Comparison of ENCODE assay signal across 26 cellular contexts in the genomic region with DNA sequence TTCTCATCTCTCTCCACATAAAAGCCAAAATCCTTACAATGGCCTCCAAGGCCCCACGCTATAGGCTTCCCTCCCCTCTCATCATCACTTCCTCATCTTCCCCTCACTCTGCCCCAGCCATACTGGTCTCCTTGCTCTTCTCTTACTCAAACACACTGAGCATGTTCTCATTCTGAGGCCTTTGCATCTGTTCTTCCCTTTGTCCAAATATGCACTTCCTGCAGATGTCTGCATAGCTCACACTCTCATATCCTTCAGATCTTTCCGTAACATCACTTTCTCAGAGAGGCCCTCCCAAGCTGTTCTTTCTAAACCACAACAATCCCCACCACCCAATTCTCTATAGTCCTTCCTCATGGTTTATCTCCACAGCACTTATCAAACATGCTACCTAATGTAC.
A peak's percentile ranks its signal among the peaks of the same experiment; 100 is the strongest.
DNase-seq lines count a peak whose midpoint lies in the region; ATAC-seq and TF ChIP-seq lines count a peak whose summit lies in the region.
"Had no signal": no experiment of that assay in that cellular context is flagged by ENCODE, and none has a peak within 500 bp of the region (broad histone marks: within the 10 kb centered on the region; RNA-seq: fewer than 3 reads in every experiment).

No MANE protein-coding gene starts in this region.

- H3K27ac Mint-ChIP-seq in activated naive CD4-positive, alpha-beta T cell treated with anti-CD3 and anti-CD28 coated beads, Interleukin-2, amount 50 U/mL, for 72 hours: no peak overlapping the region
- no peak overlapping the region for H3K27ac Mint-ChIP-seq in activated naive CD4-positive, alpha-beta T cell treated with anti-CD3 and anti-CD28 coated beads, Interleukin-2, amount 10 ng/mL, durations not matched to agents 7 days and 5 days
- H3K27ac Mint-ChIP-seq: IgD-negative memory B cell; naive B cell; T-helper 2 cell treated with Interferon-gamma antibody and Interleukin-4, amounts not matched to agents 5 μg/mL and 100 μg/mL, for 36 hours had no signal

- H3K9me3 ChIP-seq in osteoblast (ENCODE audit: low read depth, low read length): no peaks in the 10 kb centered on the region
- H3K9me3 ChIP-seq: BLaER1, Caco-2, left ventricle myocardium inferior, psoas muscle, sigmoid colon, SK-N-SH, stomach, tibial nerve had no signal

- H3K27ac ChIP-seq in osteoblast (ENCODE audit: low read depth, low read length): no peak overlapping the region
- H3K27ac ChIP-seq: BLaER1, left ventricle myocardium inferior, psoas muscle, sigmoid colon, stomach, tibial nerve had no signal

- no peaks in the 10 kb centered on the region for H3K4me1 ChIP-seq in osteoblast (ENCODE audit: insufficient read depth, low read length)
- H3K4me1 ChIP-seq: BLaER1, Caco-2, left ventricle myocardium inferior, psoas muscle, sigmoid colon, stomach, tibial nerve had no signal

- TF ChIP-seq CTCF in osteoblast (IDR thresholded peaks at IDR 0.05; ENCODE audit: extremely low read depth, low read depth, low read length): no peak

- no peaks in the 10 kb centered on the region for H3K36me3 ChIP-seq in osteoblast (ENCODE audit: insufficient read depth, low read length)
- H3K36me3 ChIP-seq: BLaER1, left ventricle myocardium inferior, sigmoid colon, stomach, tibial nerve had no signal

- H3K27me3 Mint-ChIP-seq in activated naive CD4-positive, alpha-beta T cell treated with anti-CD3 and anti-CD28 coated beads, Interleukin-2, amount 10 ng/mL, durations not matched to agents 7 days and 5 days: no peaks in the 10 kb centered on the region
- H3K27me3 Mint-ChIP-seq: naive B cell had no signal

- no peaks in the 10 kb centered on the region for H3K36me3 Mint-ChIP-seq in activated naive CD4-positive, alpha-beta T cell treated with anti-CD3 and anti-CD28 coated beads, Interleukin-2, amount 50 U/mL, for 72 hours
- H3K36me3 Mint-ChIP-seq in activated naive CD4-positive, alpha-beta T cell treated with anti-CD3 and anti-CD28 coated beads, Interleukin-2, amount 10 ng/mL, durations not matched to agents 7 days and 5 days: no peaks in the 10 kb centered on the region
- H3K36me3 Mint-ChIP-seq: IgD-negative memory B cell, naive B cell had no signal

- CTCF ChIA-PET in activated naive CD4-positive, alpha-beta T cell treated with anti-CD3 and anti-CD28 coated beads, Interleukin-2, amount 10 ng/mL, durations not matched to agents 7 days and 5 days (lab: Charles Lee): no interaction called here

- no peak overlapping the region for H3K4me2 ChIP-seq in osteoblast (ENCODE audit: insufficient read depth, low read length)
- H3K4me2 ChIP-seq: BLaER1, SK-N-SH had no signal

- no peak overlapping the region for H3K4me3 Mint-ChIP-seq in activated naive CD4-positive, alpha-beta T cell treated with anti-CD3 and anti-CD28 coated beads, Interleukin-2, amount 10 ng/mL, durations not matched to agents 7 days and 5 days
- H3K4me3 Mint-ChIP-seq: IgD-negative memory B cell; naive B cell; T-helper 2 cell treated with Interferon-gamma antibody and Interleukin-4, amounts not matched to agents 5 μg/mL and 100 μg/mL, for 36 hours had no signal

- H4K20me1 ChIP-seq in osteoblast (ENCODE audit: insufficient read depth, low read length): no peaks in the 10 kb centered on the region
- H4K20me1 ChIP-seq: BLaER1 had no signal

- no peaks in the 10 kb centered on the region for H3K27me3 ChIP-seq in osteoblast (ENCODE audit: insufficient read depth, low read length)
- H3K27me3 ChIP-seq: BLaER1, sigmoid colon, stomach, tibial nerve had no signal

- no peak overlapping the region for H2AFZ ChIP-seq in osteoblast (ENCODE audit: low read length)

- no peaks in the 10 kb centered on the region for H3K9me3 Mint-ChIP-seq in activated naive CD4-positive, alpha-beta T cell treated with anti-CD3 and anti-CD28 coated beads, Interleukin-2, amount 50 U/mL, for 72 hours
- H3K9me3 Mint-ChIP-seq in activated naive CD4-positive, alpha-beta T cell treated with anti-CD3 and anti-CD28 coated beads, Interleukin-2, amount 10 ng/mL, durations not matched to agents 7 days and 5 days: no peaks in the 10 kb centered on the region
- H3K9me3 Mint-ChIP-seq: IgD-negative memory B cell; naive B cell; T-helper 2 cell treated with Interferon-gamma antibody and Interleukin-4, amounts not matched to agents 5 μg/mL and 100 μg/mL, for 36 hours had no signal

- no peaks in the 10 kb centered on the region for H3K4me1 Mint-ChIP-seq in activated naive CD4-positive, alpha-beta T cell treated with anti-CD3 and anti-CD28 coated beads, Interleukin-2, amount 10 ng/mL, durations not matched to agents 7 days and 5 days
- H3K4me1 Mint-ChIP-seq: naive B cell had no signal

- ATAC-seq in activated naive CD4-positive, alpha-beta T cell treated with anti-CD3 and anti-CD28 coated beads, Interleukin-2, amount 50 U/mL, for 72 hours: peak; percentile 76 to 96
- ATAC-seq: psoas muscle had no signal

- no peaks in the 10 kb centered on the region for H3K79me2 ChIP-seq in osteoblast (ENCODE audit: insufficient read depth, low read length)

- DNase-seq in activated naive CD4-positive, alpha-beta T cell treated with anti-CD3 and anti-CD28 coated beads, Interleukin-2, amount 50 U/mL, for 72 hours (ENCODE audit: low spot score in 2 of 2): no peak
- DNase-seq in activated naive CD4-positive, alpha-beta T cell treated with anti-CD3 and anti-CD28 coated beads, Interleukin-2, amount 10 ng/mL, durations not matched to agents 7 days and 5 days: no peak
- DNase-seq in MV-4-11 (lab: John Stamatoyannopoulos, UW) (peak; percentile 12), amniotic epithelial cell (ENCODE audit: low read depth) (peak; percentile 4), osteoblast (ENCODE audit: insufficient read length, low spot score, missing footprints) (no peak)
- no peak for DNase-seq in activated CD4-positive, alpha-beta T cell treated with anti-CD3 and anti-CD28 coated beads for 4 hours
- DNase-seq in activated CD8-positive, alpha-beta memory T cell treated with anti-CD3 and anti-CD28 coated beads, Interleukin-2, amount 50 U/mL, for 4 hours: no peak
- DNase-seq: activated gamma-delta T cell, amygdala, Caco-2, EL, HCEC 1CT, left ventricle myocardium inferior, naive B cell, NCI-H2081, NCI-H345, NCI-H774, nucleus accumbens, psoas muscle, sigmoid colon, SK-N-SH, stomach had no signal

- no peak overlapping the region for H3K4me3 ChIP-seq in osteoblast (ENCODE audit: insufficient read depth, low read length)
- H3K4me3 ChIP-seq: BLaER1, left ventricle myocardium inferior, psoas muscle, sigmoid colon, stomach, tibial nerve had no signal

Comparison
In these comparisons a context has a peak if more than half of its experiments do, and no peak if none do; other contexts are left out.
1. DNase-seq: peak in MV-4-11 (single experiment) and amniotic epithelial cell (single experiment); none in activated naive CD4-positive, alpha-beta T cell treated with anti-CD3 and anti-CD28 coated beads, Interleukin-2, amount 50 U/mL, for 72 hours (0 of 2), activated naive CD4-positive, alpha-beta T cell treated with anti-CD3 and anti-CD28 coated beads, Interleukin-2, amount 10 ng/mL, durations not matched to agents 7 days and 5 days (single experiment), osteoblast (single experiment), activated CD4-positive, alpha-beta T cell treated with anti-CD3 and anti-CD28 coated beads for 4 hours (0 of 2) and activated CD8-positive, alpha-beta memory T cell treated with anti-CD3 and anti-CD28 coated beads, Interleukin-2, amount 50 U/mL, for 4 hours (single experiment).